Comparison of ENCODE assay signal across 9 cellular contexts in genomic region chr5:170681013-170681433, GRCh38.
A peak's percentile ranks its signal among the peaks of the same experiment; 100 is the strongest.
DNase-seq lines count a peak whose midpoint lies in the region; ATAC-seq, FAIRE-seq and TF ChIP-seq lines count a peak whose summit lies in the region.
"Had no signal": no experiment of that assay in that cellular context is flagged by ENCODE, and none has a peak within 500 bp of the region (broad histone marks: within the 10 kb centered on the region; RNA-seq: fewer than 3 reads in every experiment).

No MANE protein-coding gene starts in this region.

- H3K9ac ChIP-seq in GM12878 (ENCODE audit: control insufficient read depth, insufficient read depth, low read length) (no peak overlapping the region), HepG2 (ENCODE audit: insufficient read depth, low read depth, low read length) (no peak overlapping the region)

- H3K27me3 ChIP-seq in GM12878 (replicated peaks in 1 of 2; ENCODE audit: control insufficient read depth in 2 of 2, insufficient read depth in 2 of 2, low read length in 1 of 2) (peaks cover 0 to 1% of the 10 kb centered on the region in 2 experiments; a peak in 2 of 4 replicates), HepG2 (ENCODE audit: control insufficient read depth in 1 of 2, insufficient read depth in 2 of 2, low read length in 2 of 2) (0 out of 5 replicates have a peak, but pooled peaks cover 0 to 1% of the 10 kb centered on the region in 2 experiments), thyroid gland (no peaks in the 10 kb centered on the region)

- no peak for TF ChIP-seq EP300 in GM12878 (IDR thresholded peaks at IDR 0.05; ENCODE audit: borderline replicate concordance in 1 of 2, control insufficient read depth in 1 of 2, low read depth in 2 of 2, low read length in 2 of 2)
- TF ChIP-seq EP300 in HepG2 (IDR thresholded peaks at IDR 0.05; ENCODE audit: low read depth in 2 of 2, low read length in 2 of 2), result no peak
- no peak for TF ChIP-seq EP300 in HepG2 (CRISPR knock-in tag; IDR thresholded peaks at IDR 0.05; ENCODE audit: borderline replicate concordance)

- RAD21 ChIA-PET in GM12878 (lab: Charles Lee; ENCODE audit: unreplicated experiment), result no interaction called here

- no peaks in the 10 kb centered on the region for H3K79me2 ChIP-seq in GM12878 (ENCODE audit: control insufficient read depth, insufficient read depth, low read length)
- no peaks in the 10 kb centered on the region for H3K79me2 ChIP-seq in HepG2 (ENCODE audit: insufficient read depth, low read length)

- no peaks in the 10 kb centered on the region for H3K9me3 Mint-ChIP-seq in effector memory CD8-positive, alpha-beta T cell

- ATAC-seq in GM21526 (IDR thresholded peaks at IDR 0.05; ENCODE audit: low FRiP score, unreplicated experiment) (peak; percentile 79), GM12878 (peak; percentile 79), HepG2 (peak; percentile 57)
- ATAC-seq in effector memory CD8-positive, alpha-beta T cell (replicated peaks), result no peak

- no peak overlapping the region for H3K4me3 Mint-ChIP-seq in effector memory CD8-positive, alpha-beta T cell
- H3K4me3 Mint-ChIP-seq: memory B cell had no signal

- H4K20me1 ChIP-seq in GM12878 (ENCODE audit: control insufficient read depth, insufficient read depth) (no peaks in the 10 kb centered on the region), HepG2 (ENCODE audit: insufficient read depth, low read length) (no peaks in the 10 kb centered on the region)

- CTCF ChIA-PET in GM12878 (lab: Yijun Ruan, JAX) (no interaction called here), HepG2 (lab: Yijun Ruan, JAX; ENCODE audit: low intra/inter-chr PET ratio, low total read pairs) (no interaction called here)

- H3K36me3 ChIP-seq in GM12878 (ENCODE audit: control insufficient read depth in 2 of 2, insufficient read depth in 2 of 2, low read length in 1 of 2) (no peaks in the 10 kb centered on the region), HepG2 (replicated peaks in 1 of 2; ENCODE audit: control insufficient read depth in 1 of 2, insufficient read depth in 2 of 2, low read length in 2 of 2) (no peaks in the 10 kb centered on the region), thyroid gland (no peaks in the 10 kb centered on the region)

- H3K36me3 Mint-ChIP-seq in effector memory CD8-positive, alpha-beta T cell (ENCODE audit: insufficient read depth), result no peaks in the 10 kb centered on the region
- H3K36me3 Mint-ChIP-seq: memory B cell had no signal

- H3K4me3 ChIP-seq in GM12878 (no peak overlapping the region), HepG2 (replicated peaks in 1 of 3; ENCODE audit: insufficient read depth in 1 of 3, low read depth in 2 of 3, low read length in 3 of 3) (no peak overlapping the region), thyroid gland (replicated peaks in 1 of 3) (no peak overlapping the region)

- H3K27ac ChIP-seq in GM12878 (ENCODE audit: control insufficient read depth, insufficient read depth), result no peak overlapping the region
- H3K27ac ChIP-seq in HepG2 (ENCODE audit: extremely low read length, insufficient read depth, low read length), result no peak overlapping the region
- H3K27ac ChIP-seq in thyroid gland, result no peak overlapping the region

- H2AFZ ChIP-seq in GM12878 (ENCODE audit: control insufficient read depth, low read depth, low read length) (no peak overlapping the region), HepG2 (ENCODE audit: low read length) (no peak overlapping the region)

- H3K4me2 ChIP-seq in GM12878 (ENCODE audit: control insufficient read depth, insufficient read depth) (no peak overlapping the region), HepG2 (ENCODE audit: low read depth, low read length) (no peak overlapping the region)

- in situ Hi-C loops in GM12878 (cut with MboI) (no loop called here), HepG2 (cut with HindIII; ENCODE audit: extremely low pct_ligation_motif_present, low pct_unique_long_range_greater_than_20kb) (no loop called here)

- H3K27ac Mint-ChIP-seq in effector memory CD8-positive, alpha-beta T cell, result no peak overlapping the region
- H3K27ac Mint-ChIP-seq: memory B cell had no signal

- SMC1A ChIA-PET in GM12878 (lab: Charles Lee; ENCODE audit: uncharacterized antibody, unreplicated experiment), result no interaction called here

- TF ChIP-seq CTCF in GM12878 (IDR thresholded peaks at IDR 0.05 in 2 of 3, conservative IDR thresholded peaks at IDR 0.05 in 1 of 3; ENCODE audit: control insufficient read depth in 2 of 3, extremely low read depth in 1 of 3, insufficient read depth in 1 of 3, low read depth in 3 of 3, low read length in 3 of 3) (no peak), HepG2 (CRISPR knock-in tag; IDR thresholded peaks at IDR 0.05) (no peak), thyroid gland (IDR thresholded peaks at IDR 0.05) (no peak)

- TF ChIP-seq RAD21 in GM12878 (IDR thresholded peaks at IDR 0.05; ENCODE audit: insufficient read depth, low read depth, low read length), result no peak
- TF ChIP-seq RAD21 in HepG2 (CRISPR knock-in tag; IDR thresholded peaks at IDR 0.05), result no peak

- H3K27me3 Mint-ChIP-seq in effector memory CD8-positive, alpha-beta T cell, result peaks cover 29 to 39% of the 10 kb centered on the region in 2 donors

- intact Hi-C loops in GM12878 (cut with micrococcal nuclease; ENCODE audit: unreplicated experiment) (no loop called here), HepG2 (cut with micrococcal nuclease; ENCODE audit: unreplicated experiment) (no loop called here), thyroid gland (cut with DNase I) (no loop called here)

- POLR2A ChIA-PET in GM12878 (lab: Charles Lee), result no interaction called here
- POLR2A ChIA-PET in HepG2 (lab: Yijun Ruan, JAX), result no interaction called here

- H3K4me1 ChIP-seq in GM12878 (ENCODE audit: control insufficient read depth, insufficient read depth, low read length), result no peaks in the 10 kb centered on the region
- no peaks in the 10 kb centered on the region for H3K4me1 ChIP-seq in HepG2 (ENCODE audit: insufficient read depth, low read length)
- no peaks in the 10 kb centered on the region for H3K4me1 ChIP-seq in thyroid gland

- H3K9me3 ChIP-seq in GM12878 (replicated peaks; ENCODE audit: control insufficient read depth, insufficient read depth, low read length) (no peaks in the 10 kb centered on the region), HepG2 (ENCODE audit: low read length) (no peaks in the 10 kb centered on the region), thyroid gland (no peaks in the 10 kb centered on the region)

- H3K4me1 Mint-ChIP-seq in effector memory CD8-positive, alpha-beta T cell (ENCODE audit: low read depth in 2 of 2), result peaks cover 4 to 12% of the 10 kb centered on the region in 2 donors

- FAIRE-seq in GM12878 (lab: Jason Lieb, UNC), result no peak
- no peak for FAIRE-seq in HepG2 (lab: Jason Lieb, UNC)

- peak; percentile 7 for DNase-seq in COR-L47 (lab: John Stamatoyannopoulos, UW)
- peak; percentile 72 for DNase-seq in MV-4-11 (lab: John Stamatoyannopoulos, UW)
- no peak for DNase-seq in GM12878 (ENCODE audit: low read depth, low spot score)
- DNase-seq in HepG2 (ENCODE audit: low spot score), result no peak
- peak; percentile 13 to 35 for DNase-seq in thyroid gland
- no peak for DNase-seq in NCI-H1694 treated with DMSO at 0.1 percent for 48 hours (lab: John Stamatoyannopoulos, UW)
- DNase-seq in effector memory CD8-positive, alpha-beta T cell, result no peak

- WGBS in GM12878 (ENCODE audit: insufficient coverage, insufficient replicate concordance, low lambda C conversion rate, missing lambda C conversion rate), result 6% methylated on average over 28 of the region's 28 CpGs
- 16% methylated on average over 21 of the region's 28 CpGs for WGBS in HepG2 (ENCODE audit: low lambda C conversion rate)
- 3 to 4% methylated on average over 28 of the region's 28 CpGs for WGBS in thyroid gland, 2 donors

- BruUV-seq in GM12878 (replicated peaks; lab: Mats Ljungman, UMichigan) (no TSS peak), HepG2 (replicated peaks; lab: Mats Ljungman, UMichigan) (no TSS peak)

- TF ChIP-seq POLR2A in GM12878 (IDR thresholded peaks at IDR 0.05; ENCODE audit: low read depth, low read length) (no peak), HepG2 (IDR thresholded peaks at IDR 0.05; ENCODE audit: insufficient read depth in 1 of 2, low read depth in 2 of 2, low read length in 2 of 2) (no peak), thyroid gland (IDR thresholded peaks at IDR 0.05) (no peak)

TF ChIP-seq in GM12878, 131 proteins besides CTCF, POLR2A, EP300 and RAD21 (continues in another document):
- TF ChIP-seq SMAD5 (IDR thresholded peaks at IDR 0.05; ENCODE audit: low read depth) (no peak), RCOR1 (conservative IDR thresholded peaks at IDR 0.05; ENCODE audit: low read depth, low read length) (no peak), BCL11A (IDR thresholded peaks at IDR 0.05; ENCODE audit: low read depth, low read length) (no peak), E2F4 (IDR thresholded peaks at IDR 0.05; ENCODE audit: low read depth, low read length) (peak; percentile 74; the same call in 1 of the 2 replicates), MXI1 (IDR thresholded peaks at IDR 0.05; ENCODE audit: low read depth, low read length) (peak; percentile 73; the same call in 1 of the 2 replicates), ESRRA (IDR thresholded peaks at IDR 0.05; ENCODE audit: low read length) (no peak)

Comparison
In these comparisons a context has a peak if more than half of its experiments do, and no peak if none do; other contexts are left out.
1. DNase-seq: peak in COR-L47 (single experiment), MV-4-11 (single experiment) and thyroid gland (2 of 2); none in GM12878 (single experiment), HepG2 (single experiment), NCI-H1694 treated with DMSO at 0.1 percent for 48 hours (single experiment) and effector memory CD8-positive, alpha-beta T cell (0 of 3).